ENCODE assay signal across 10 cellular contexts in the genomic region with DNA sequence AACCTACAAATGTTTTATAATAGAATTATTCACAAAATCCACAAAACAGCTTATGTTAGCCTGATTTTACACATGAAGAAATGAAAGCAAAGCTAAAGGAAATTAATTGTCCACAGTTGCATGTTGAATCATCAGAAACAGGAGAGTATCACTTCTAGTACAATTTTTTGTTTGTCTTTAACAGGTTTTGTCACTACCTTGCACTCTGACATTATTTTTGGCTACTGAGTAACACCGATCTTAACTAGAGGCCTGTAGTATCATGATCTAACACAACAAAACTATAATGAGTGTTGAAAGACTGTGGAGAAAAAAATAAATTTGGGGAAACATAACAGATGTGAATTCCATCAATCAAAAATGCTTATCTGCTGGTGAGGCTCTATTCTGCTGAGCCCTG.
DNase-seq lines count a peak whose midpoint lies in the region; ATAC-seq and TF ChIP-seq lines count a peak whose summit lies in the region.
"Had no signal": no experiment of that assay in that cellular context is flagged by ENCODE, and none has a peak within 500 bp of the region (broad histone marks: within the 10 kb centered on the region; RNA-seq: fewer than 3 reads in every experiment).

No MANE protein-coding gene starts in this region.

- no peaks in the 10 kb centered on the region for H3K36me3 Mint-ChIP-seq in central memory CD8-positive, alpha-beta T cell (ENCODE audit: insufficient read depth)

- TF ChIP-seq CTCF in GM13976 (IDR thresholded peaks at IDR 0.05; ENCODE audit: borderline replicate concordance, control extremely low read depth, extremely low read depth, insufficient read depth, missing control alignments), result no peak

- peak; percentile 55 for DNase-seq in GM13976 (ENCODE audit: low spot score)
- DNase-seq in central memory CD8-positive, alpha-beta T cell (ENCODE audit: low spot score in 2 of 2), result no peak
- no peak for DNase-seq in cerebellar nuclear complex (lab: John Stamatoyannopoulos, UW)
- DNase-seq in NCI-H446 treated with DMSO at 0.1 percent for 48 hours (lab: John Stamatoyannopoulos, UW), result no peak
- no peak for DNase-seq in NOMO-1 (lab: John Stamatoyannopoulos, UW; ENCODE audit: unreplicated experiment in 2 of 2)
- DNase-seq in nucleus accumbens (lab: John Stamatoyannopoulos, UW), result no peak
- DNase-seq: amygdala, NCI-H1436 had no signal

- peaks cover 54% of the 10 kb centered on the region for H3K4me1 Mint-ChIP-seq in central memory CD8-positive, alpha-beta T cell

- in situ Hi-C loops in GM13976 (cut with MboI; ENCODE audit: low sequenced_read_pairs, unreplicated experiment), result no loop called here

- H3K4me3 Mint-ChIP-seq in central memory CD8-positive, alpha-beta T cell, result no peak overlapping the region

- H3K27ac Mint-ChIP-seq in central memory CD8-positive, alpha-beta T cell (ENCODE audit: low read depth), result peak overlapping the region; percentile 12

- H3K27me3 Mint-ChIP-seq in central memory CD8-positive, alpha-beta T cell, result no peaks in the 10 kb centered on the region

- H3K9me3 Mint-ChIP-seq in central memory CD8-positive, alpha-beta T cell, result no peaks in the 10 kb centered on the region

- ATAC-seq in GM21381 (IDR thresholded peaks at IDR 0.05; ENCODE audit: unreplicated experiment), result peak; percentile 66
- peak; percentile 57 for ATAC-seq in HG03280 (IDR thresholded peaks at IDR 0.05; ENCODE audit: unreplicated experiment)
- ATAC-seq in central memory CD8-positive, alpha-beta T cell (replicated peaks; ENCODE audit: extremely low read depth, poor library complexity, severe bottlenecking), result no peak
